ENCODE assay signal across 12 cellular contexts in the genomic region with DNA sequence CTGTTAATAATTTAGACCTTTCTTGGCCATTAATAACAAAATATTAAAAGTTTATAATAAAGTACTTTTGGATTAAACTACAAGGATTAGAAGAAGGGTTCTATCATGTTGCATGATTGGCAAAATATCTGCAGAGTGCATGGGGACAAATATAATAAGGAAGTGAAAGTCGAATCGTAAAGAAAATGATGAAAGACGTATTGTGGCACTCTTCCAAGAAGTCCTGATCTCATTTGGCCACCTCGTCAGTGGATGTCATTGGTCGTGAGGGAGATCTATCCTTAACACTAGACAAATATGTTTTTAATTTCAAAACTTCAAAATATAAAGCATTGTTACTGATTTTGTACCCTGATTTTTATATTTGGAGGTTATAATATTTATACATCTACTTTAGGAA. TPM values are rescaled to one million over a fixed set of nuclear protein-coding genes. Genes with fewer than 3 reads are reported as not detected.
A peak's percentile ranks its signal among the peaks of the same experiment; 100 is the strongest.
DNase-seq lines count a peak whose midpoint lies in the region; ATAC-seq and TF ChIP-seq lines count a peak whose summit lies in the region.
"Had no signal": no experiment of that assay in that cellular context is flagged by ENCODE, and none has a peak within 500 bp of the region (broad histone marks: within the 10 kb centered on the region; RNA-seq: fewer than 3 reads in every experiment).

No MANE protein-coding gene starts in this region.

- peaks cover 11% of the 10 kb centered on the region for H3K4me1 Mint-ChIP-seq in MCF 10A (ENCODE audit: insufficient read depth, unreplicated experiment)
- H3K4me1 Mint-ChIP-seq in stimulated activated naive B cell treated with anti-CD40 and anti-IgM and Interleukin-4, amounts not matched to agents 10 μg/mL and 1 μg/mL and 100 μg/mL, for 72 hours = peaks cover 13 to 25% of the 10 kb centered on the region in 2 donors
- H3K4me1 Mint-ChIP-seq in activated CD8-positive, alpha-beta T cell treated with anti-CD3 and anti-CD28 coated beads, Interleukin-2, amount 10 ng/mL, durations not matched to agents 7 days and 5 days (ENCODE audit: low read depth) = peaks cover 36% of the 10 kb centered on the region

- no peak overlapping the region for H3K27ac Mint-ChIP-seq in MCF 10A (ENCODE audit: low read depth, unreplicated experiment)
- H3K27ac Mint-ChIP-seq in stimulated activated naive B cell treated with anti-CD40 and anti-IgM and Interleukin-4, amounts not matched to agents 10 μg/mL and 1 μg/mL and 100 μg/mL, for 72 hours = no peak overlapping the region
- no peak overlapping the region for H3K27ac Mint-ChIP-seq in activated CD8-positive, alpha-beta T cell treated with anti-CD3 and anti-CD28 coated beads, Interleukin-2, amount 10 ng/mL, durations not matched to agents 7 days and 5 days
- H3K27ac Mint-ChIP-seq: T-helper 1 cell treated with Interleukin-12 subunit alpha and Interleukin-12 subunit beta and Interleukin-4 antibody, amounts not matched to agents 30 μg/mL and 1 μg/mL, for 36 hours had no signal

- WGBS in testis, 2 donors = 77 to 81% methylated on average over 5 of the region's 5 CpGs
- 94% methylated on average over 5 of the region's 5 CpGs for WGBS in hepatocyte (ENCODE audit: low lambda C conversion rate, missing lambda C conversion rate)

- H3K36me3 ChIP-seq in breast epithelium (no peaks in the 10 kb centered on the region), testis (ENCODE audit: low read depth, missing control alignments) (no peaks in the 10 kb centered on the region), hepatocyte (replicated peaks; ENCODE audit: insufficient read depth, low read depth) (no peaks in the 10 kb centered on the region)
- H3K36me3 ChIP-seq: adrenal gland had no signal

- no peak overlapping the region for H3K27ac ChIP-seq in breast epithelium
- H3K27ac ChIP-seq in dorsolateral prefrontal cortex = peak overlapping the region in 58 of 59 donors; percentile 8 to 98 (median 91)
- peak overlapping the region in 1 of 2 donors; percentile 31 for H3K27ac ChIP-seq in testis
- H3K27ac ChIP-seq in hepatocyte = no peak overlapping the region
- H3K27ac ChIP-seq: adrenal gland, BLaER1 had no signal

- no peaks in the 10 kb centered on the region for H3K36me3 Mint-ChIP-seq in MCF 10A (ENCODE audit: insufficient read depth, unreplicated experiment)
- peaks cover 17 to 22% of the 10 kb centered on the region in 2 donors for H3K36me3 Mint-ChIP-seq in stimulated activated naive B cell treated with anti-CD40 and anti-IgM and Interleukin-4, amounts not matched to agents 10 μg/mL and 1 μg/mL and 100 μg/mL, for 72 hours
- H3K36me3 Mint-ChIP-seq in activated CD8-positive, alpha-beta T cell treated with anti-CD3 and anti-CD28 coated beads, Interleukin-2, amount 10 ng/mL, durations not matched to agents 7 days and 5 days (ENCODE audit: low read depth) = peaks cover 25% of the 10 kb centered on the region

- CTCF ChIA-PET in MCF 10A (lab: Yijun Ruan, JAX) = interaction anchor here (1.1 kb wide), 1 partner anchor 26 kb away, joined by 3 read pairs; no protein-coding TSS in a partner anchor
- CTCF ChIA-PET in activated CD8-positive, alpha-beta T cell treated with anti-CD3 and anti-CD28 coated beads, Interleukin-2, amount 10 ng/mL, durations not matched to agents 7 days and 5 days (lab: Charles Lee) = interaction anchor here (1.6 to 4.4 kb wide), 2 partner anchors 10 to 17 kb away, joined by 4 to 18 read pairs; no protein-coding TSS in a partner anchor

- H3K4me3 ChIP-seq in breast epithelium (no peak overlapping the region), dorsolateral prefrontal cortex (peak overlapping the region in 43 of 59 donors; percentile 1 to 54 (median 26)), testis (no peak overlapping the region), hepatocyte (no peak overlapping the region)
- H3K4me3 ChIP-seq: BLaER1, tibial nerve had no signal

- no TSS peak for BruUV-seq in MCF 10A (replicated peaks; lab: Mats Ljungman, UMichigan)

- no peaks in the 10 kb centered on the region for H3K9me2 ChIP-seq in hepatocyte (replicated peaks; ENCODE audit: insufficient read depth)

- H4K20me1 ChIP-seq in hepatocyte (ENCODE audit: insufficient read depth, poor library complexity, severe bottlenecking) = no peaks in the 10 kb centered on the region

- H3K9me3 ChIP-seq in breast epithelium (no peaks in the 10 kb centered on the region), testis (no peaks in the 10 kb centered on the region), hepatocyte (ENCODE audit: low read depth) (no peaks in the 10 kb centered on the region)
- H3K9me3 ChIP-seq: adrenal gland, tibial nerve had no signal

- no peak for TF ChIP-seq POLR2A in breast epithelium (IDR thresholded peaks at IDR 0.05)
- TF ChIP-seq POLR2A in testis (IDR thresholded peaks at IDR 0.05) = no peak

- ATAC-seq in stimulated activated naive B cell treated with anti-CD40 and anti-IgM and Interleukin-4, amounts not matched to agents 10 μg/mL and 1 μg/mL and 100 μg/mL, for 72 hours (replicated peaks) = peak; percentile 94
- ATAC-seq in activated CD8-positive, alpha-beta T cell treated with anti-CD3 and anti-CD28 coated beads, Interleukin-2, amount 10 ng/mL, durations not matched to agents 7 days and 5 days = no peak

- DNase-seq in MCF 10A (ENCODE audit: unreplicated experiment) (peak; percentile 51), breast epithelium (ENCODE audit: low spot score in 2 of 2) (no peak), NCI-H2029 treated with DMSO at 0.1 percent for 48 hours (lab: John Stamatoyannopoulos, UW) (peak; percentile 70), dorsolateral prefrontal cortex (no peak), testis (no peak), hepatocyte (ENCODE audit: low spot score) (no peak)
- DNase-seq in stimulated activated naive B cell treated with anti-CD40 and anti-IgM and Interleukin-4, amounts not matched to agents 10 μg/mL and 1 μg/mL and 100 μg/mL, for 72 hours = peak; percentile 9
- DNase-seq in activated CD8-positive, alpha-beta T cell treated with anti-CD3 and anti-CD28 coated beads, Interleukin-2, amount 10 ng/mL, durations not matched to agents 7 days and 5 days = no peak

- H2AFZ ChIP-seq in hepatocyte = no peak overlapping the region

- H3K79me2 ChIP-seq in hepatocyte = peaks cover 95% of the 10 kb centered on the region

- H3K4me3 Mint-ChIP-seq in MCF 10A (ENCODE audit: unreplicated experiment) = no peak overlapping the region
- H3K4me3 Mint-ChIP-seq in stimulated activated naive B cell treated with anti-CD40 and anti-IgM and Interleukin-4, amounts not matched to agents 10 μg/mL and 1 μg/mL and 100 μg/mL, for 72 hours = no peak overlapping the region
- no peak overlapping the region for H3K4me3 Mint-ChIP-seq in activated CD8-positive, alpha-beta T cell treated with anti-CD3 and anti-CD28 coated beads, Interleukin-2, amount 10 ng/mL, durations not matched to agents 7 days and 5 days
- H3K4me3 Mint-ChIP-seq: T-helper 1 cell treated with Interleukin-12 subunit alpha and Interleukin-12 subunit beta and Interleukin-4 antibody, amounts not matched to agents 30 μg/mL and 1 μg/mL, for 36 hours had no signal

- H3K27me3 Mint-ChIP-seq in MCF 10A (ENCODE audit: insufficient read depth, unreplicated experiment) = no peaks in the 10 kb centered on the region
- no peaks in the 10 kb centered on the region for H3K27me3 Mint-ChIP-seq in stimulated activated naive B cell treated with anti-CD40 and anti-IgM and Interleukin-4, amounts not matched to agents 10 μg/mL and 1 μg/mL and 100 μg/mL, for 72 hours
- H3K27me3 Mint-ChIP-seq in activated CD8-positive, alpha-beta T cell treated with anti-CD3 and anti-CD28 coated beads, Interleukin-2, amount 10 ng/mL, durations not matched to agents 7 days and 5 days (ENCODE audit: low read depth) = no peaks in the 10 kb centered on the region

- H3K9me3 Mint-ChIP-seq in MCF 10A (ENCODE audit: unreplicated experiment) = no peaks in the 10 kb centered on the region
- no peaks in the 10 kb centered on the region for H3K9me3 Mint-ChIP-seq in stimulated activated naive B cell treated with anti-CD40 and anti-IgM and Interleukin-4, amounts not matched to agents 10 μg/mL and 1 μg/mL and 100 μg/mL, for 72 hours
- H3K9me3 Mint-ChIP-seq in activated CD8-positive, alpha-beta T cell treated with anti-CD3 and anti-CD28 coated beads, Interleukin-2, amount 10 ng/mL, durations not matched to agents 7 days and 5 days (ENCODE audit: insufficient read depth) = no peaks in the 10 kb centered on the region

- H3K27me3 ChIP-seq in breast epithelium (no peaks in the 10 kb centered on the region), dorsolateral prefrontal cortex (no peaks in the 10 kb centered on the region), testis (no peaks in the 10 kb centered on the region), hepatocyte (no peaks in the 10 kb centered on the region)
- H3K27me3 ChIP-seq: adrenal gland, BLaER1, tibial nerve had no signal

- intact Hi-C loops in MCF 10A (cut with micrococcal nuclease) = no loop called here
- intact Hi-C loops in breast epithelium (cut with DNase I; ENCODE audit: low total_unique reads) = no loop called here
- intact Hi-C loops in dorsolateral prefrontal cortex (cut with DNase I) = no loop called here
- intact Hi-C loops in testis (cut with DNase I; ENCODE audit: low total_unique reads) = no loop called here

- TF ChIP-seq CTCF in MCF 10A (IDR thresholded peaks at IDR 0.05; ENCODE audit: unreplicated experiment) = no peak
- no peak for TF ChIP-seq CTCF in breast epithelium (IDR thresholded peaks at IDR 0.05)
- TF ChIP-seq CTCF in dorsolateral prefrontal cortex (IDR thresholded peaks at IDR 0.05 in 54 of 56, conservative IDR thresholded peaks at IDR 0.05 in 2 of 56; ENCODE audit: low read depth in 1 of 56, partially characterized antibody in 56 of 56) = no peak
- no peak for TF ChIP-seq CTCF in testis (IDR thresholded peaks at IDR 0.05)
- TF ChIP-seq CTCF in hepatocyte (IDR thresholded peaks at IDR 0.05; ENCODE audit: poor library complexity) = no peak

- POLR2A ChIA-PET in MCF 10A (lab: Yijun Ruan, JAX) = interaction anchor here (0.6 to 3.2 kb wide), 4 partner anchors 10 to 441 kb away, joined by 3 to 21 read pairs (median 6); no protein-coding TSS in a partner anchor
- POLR2A ChIA-PET in activated CD8-positive, alpha-beta T cell treated with anti-CD3 and anti-CD28 coated beads, Interleukin-2, amount 10 ng/mL, durations not matched to agents 7 days and 5 days (lab: Charles Lee) = interaction anchor here (0.6 kb wide), 1 partner anchor 17 kb away, joined by 3 read pairs; no protein-coding TSS in a partner anchor

- H3K4me1 ChIP-seq in breast epithelium = no peaks in the 10 kb centered on the region
- no peaks in the 10 kb centered on the region for H3K4me1 ChIP-seq in testis
- H3K4me1 ChIP-seq in hepatocyte (ENCODE audit: insufficient read depth) = no peaks in the 10 kb centered on the region

- no peak overlapping the region for H3K4me2 ChIP-seq in hepatocyte
- H3K4me2 ChIP-seq: BLaER1 had no signal

RNA-seq across cellular contexts. Expression of gene FOXN2, which starts 17.8 kb away (rescaled TPM):
- 24.4 and 29.3 TPM in 2 replicates for total RNA-seq in MCF 10A (2022)
- total RNA-seq in breast epithelium = 10 to 100 TPM; 25.6 to 66.2 (median 26.3) TPM
- total RNA-seq in dorsolateral prefrontal cortex = 10 to 100 TPM; 18.9 to 82.0 (median 34.8) TPM
- total RNA-seq in testis = 10 to 100 TPM; 25.6 to 25.7 TPM
- 10.2 TPM for polyA plus RNA-seq in testis (ENCODE audit: insufficient read depth, low read depth, low replicate concordance)
- total RNA-seq in hepatocyte = 37.7 and 40.7 TPM in 2 replicates
- polyA plus RNA-seq in hepatocyte = 9.6 and 10.4 TPM in 2 replicates
- 10 to 100 TPM; 60.3 to 61.7 TPM for total RNA-seq in activated CD8-positive, alpha-beta T cell treated with anti-CD3 and anti-CD28 coated beads, Interleukin-2, amount 10 ng/mL, durations not matched to agents 7 days and 5 days

Comparison
In these comparisons a context has a peak if more than half of its experiments do, and no peak if none do; other contexts are left out.
1. DNase-seq: peak in MCF 10A (single experiment), NCI-H2029 treated with DMSO at 0.1 percent for 48 hours (single experiment) and stimulated activated naive B cell treated with anti-CD40 and anti-IgM and Interleukin-4, amounts not matched to agents 10 μg/mL and 1 μg/mL and 100 μg/mL, for 72 hours (single experiment); none in breast epithelium (0 of 2), dorsolateral prefrontal cortex (0 of 10), testis (single experiment), hepatocyte (single experiment) and activated CD8-positive, alpha-beta T cell treated with anti-CD3 and anti-CD28 coated beads, Interleukin-2, amount 10 ng/mL, durations not matched to agents 7 days and 5 days (single experiment).
2. H3K27ac ChIP-seq: peak in dorsolateral prefrontal cortex (58 of 59); none in breast epithelium (0 of 2) and hepatocyte (single experiment).
3. H3K4me3 ChIP-seq: peak in dorsolateral prefrontal cortex (43 of 59); none in breast epithelium (0 of 3), testis (0 of 2) and hepatocyte (single experiment).